In the genomic region with DNA sequence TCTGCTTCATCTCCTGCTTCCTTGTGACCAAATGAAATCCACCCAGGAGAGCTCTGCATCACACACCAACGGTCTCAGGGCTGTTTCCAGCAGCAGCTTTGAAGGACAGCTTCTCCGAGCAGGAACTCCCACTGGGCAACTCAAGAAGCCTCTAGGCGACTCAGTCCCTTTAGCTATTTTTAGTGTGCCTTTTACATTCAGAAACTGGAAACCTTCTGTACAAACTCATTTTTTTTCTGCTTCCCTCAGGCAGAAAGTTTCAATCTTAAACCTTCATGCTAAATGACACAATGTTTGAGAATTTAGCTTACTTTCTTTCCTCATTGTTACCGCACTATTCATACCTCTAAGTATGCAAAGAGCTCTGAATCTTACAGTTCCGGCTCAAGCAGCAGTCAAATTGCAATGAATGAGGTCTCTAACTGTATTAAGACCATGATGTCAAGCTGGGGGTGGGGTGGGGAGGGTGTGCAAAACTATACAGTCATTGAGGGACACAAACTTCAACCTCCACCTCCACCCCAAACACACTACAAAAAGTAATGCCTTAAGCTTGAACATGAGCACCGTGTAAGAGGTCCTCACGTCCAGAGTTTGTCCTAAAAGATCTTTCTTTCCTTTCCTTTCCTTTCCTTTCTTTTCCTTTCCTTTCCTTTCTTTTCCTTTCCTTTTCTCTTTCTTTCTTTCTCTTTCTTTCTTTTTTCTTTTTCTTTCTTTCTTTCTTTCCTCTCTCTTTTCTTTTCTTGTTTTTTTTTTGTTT, we compare ENCODE assay signal across 9 cellular contexts. TPM values are rescaled to one million over a fixed set of nuclear protein-coding genes. Genes with fewer than 3 reads are reported as not detected.
DNase-seq lines count a peak whose midpoint lies in the region; ATAC-seq and TF ChIP-seq lines count a peak whose summit lies in the region.
"Had no signal": no experiment of that assay in that cellular context is flagged by ENCODE, and none has a peak within 500 bp of the region (broad histone marks: within the 10 kb centered on the region; RNA-seq: fewer than 3 reads in every experiment).

No MANE protein-coding gene starts in this region.

- no peaks in the 10 kb centered on the region for H3K9me3 Mint-ChIP-seq in Calu3 (ENCODE audit: low read depth, unreplicated experiment)
- H3K9me3 Mint-ChIP-seq in osteocyte (ENCODE audit: unreplicated experiment) = no peaks in the 10 kb centered on the region
- no peaks in the 10 kb centered on the region for H3K9me3 Mint-ChIP-seq in naive thymus-derived CD4-positive, alpha-beta T cell
- H3K9me3 Mint-ChIP-seq: naive B cell had no signal

- H3K4me3 Mint-ChIP-seq in Calu3 (ENCODE audit: low read depth, unreplicated experiment) (peak overlapping the region; percentile 66), osteocyte (ENCODE audit: unreplicated experiment) (peak overlapping the region; percentile 41)
- H3K4me3 Mint-ChIP-seq in naive thymus-derived CD4-positive, alpha-beta T cell = peak overlapping the region in 1 of 10 donors; percentile 26
- H3K4me3 Mint-ChIP-seq: naive B cell had no signal

- ATAC-seq in GM19351 (IDR thresholded peaks at IDR 0.05; ENCODE audit: unreplicated experiment) = peak; percentile 77
- peak; percentile 74 for ATAC-seq in HG03175 (IDR thresholded peaks at IDR 0.05; ENCODE audit: unreplicated experiment)
- no peak for ATAC-seq in naive thymus-derived CD4-positive, alpha-beta T cell
- ATAC-seq in right lobe of liver = no peak

- WGBS in right lobe of liver (ENCODE audit: insufficient coverage, low coverage, low lambda C conversion rate, missing lambda C conversion rate) = 63% methylated on average over 7 of the region's 7 CpGs

- H3K27me3 Mint-ChIP-seq in Calu3 (ENCODE audit: unreplicated experiment) (no peaks in the 10 kb centered on the region), osteocyte (ENCODE audit: unreplicated experiment) (no peaks in the 10 kb centered on the region)
- no peaks in the 10 kb centered on the region for H3K27me3 Mint-ChIP-seq in naive thymus-derived CD4-positive, alpha-beta T cell

- DNase-seq in Calu3 = peak; percentile 54
- DNase-seq in amniotic stem cell (lab: John Stamatoyannopoulos, UW) = peak; percentile 87
- DNase-seq in osteocyte (ENCODE audit: extremely low spot score, unreplicated experiment) = no peak
- DNase-seq in naive thymus-derived CD4-positive, alpha-beta T cell = no peak
- no peak for DNase-seq in iPS-NIHi11 (ENCODE audit: low spot score)
- DNase-seq in right lobe of liver = no peak
- DNase-seq: naive B cell had no signal

- peaks cover 0 to 12% of the 10 kb centered on the region in 2 donors for H3K4me1 ChIP-seq in naive thymus-derived CD4-positive, alpha-beta T cell (ENCODE audit: control insufficient read depth in 2 of 2, insufficient read depth in 2 of 2, low read length in 2 of 2)
- peaks cover 0 to 27% (median 3%) of the 10 kb centered on the region in 4 donors for H3K4me1 ChIP-seq in right lobe of liver

- peaks cover 68% of the 10 kb centered on the region for H3K4me1 Mint-ChIP-seq in Calu3 (ENCODE audit: low read depth, unreplicated experiment)
- peaks cover 31% of the 10 kb centered on the region for H3K4me1 Mint-ChIP-seq in osteocyte (ENCODE audit: unreplicated experiment)
- peaks cover 5 to 62% (median 17%) of the 10 kb centered on the region in 7 donors for H3K4me1 Mint-ChIP-seq in naive thymus-derived CD4-positive, alpha-beta T cell

- H3K36me3 Mint-ChIP-seq in Calu3 (ENCODE audit: insufficient read depth, unreplicated experiment) = peaks cover 7% of the 10 kb centered on the region
- H3K36me3 Mint-ChIP-seq in osteocyte (ENCODE audit: unreplicated experiment) = no peaks in the 10 kb centered on the region
- H3K36me3 Mint-ChIP-seq in naive thymus-derived CD4-positive, alpha-beta T cell = no peaks in the 10 kb centered on the region
- H3K36me3 Mint-ChIP-seq: naive B cell had no signal

- no peak for TF ChIP-seq POLR2A in right lobe of liver (IDR thresholded peaks at IDR 0.05)

- no peaks in the 10 kb centered on the region for H3K36me3 ChIP-seq in naive thymus-derived CD4-positive, alpha-beta T cell (ENCODE audit: control insufficient read depth in 2 of 3, insufficient read depth in 3 of 3, low read length in 3 of 3)
- H3K36me3 ChIP-seq in right lobe of liver = no peaks in the 10 kb centered on the region

- TF ChIP-seq CTCF in Calu3 (IDR thresholded peaks at IDR 0.05; ENCODE audit: unreplicated experiment) (no peak), osteocyte (IDR thresholded peaks at IDR 0.05) (no peak), right lobe of liver (IDR thresholded peaks at IDR 0.05) (no peak)

- no peak overlapping the region for H3K4me3 ChIP-seq in naive thymus-derived CD4-positive, alpha-beta T cell (ENCODE audit: low read length)
- H3K4me3 ChIP-seq in right lobe of liver = no peak overlapping the region

- POLR2A ChIA-PET in naive thymus-derived CD4-positive, alpha-beta T cell (lab: Charles Lee) = interaction anchor here (0.5 to 1.1 kb wide), 3 partner anchors 13 to 1011 kb away, joined by 3 read pairs; no protein-coding TSS in a partner anchor

- no peaks in the 10 kb centered on the region for H3K27me3 ChIP-seq in naive thymus-derived CD4-positive, alpha-beta T cell (ENCODE audit: control insufficient read depth in 2 of 2, insufficient read depth in 2 of 2, low read length in 2 of 2)
- no peaks in the 10 kb centered on the region for H3K27me3 ChIP-seq in right lobe of liver

- intact Hi-C loops in Calu3 (cut with micrococcal nuclease; ENCODE audit: unreplicated experiment) = loop anchor here (5.0 kb wide), 2 partner anchors 327 to 372 kb away; no protein-coding TSS in a partner anchor
- intact Hi-C loops in naive thymus-derived CD4-positive, alpha-beta T cell (cut with micrococcal nuclease) = loop anchor here (5.0 to 10.0 kb wide), 4 partner anchors 49 to 1289 kb away; no protein-coding TSS in a partner anchor
- intact Hi-C loops in right lobe of liver (cut with DNase I) = loop anchor here (5.0 to 10.0 kb wide), 3 partner anchors 99 to 592 kb away; no protein-coding TSS in a partner anchor

- H3K9me3 ChIP-seq in naive thymus-derived CD4-positive, alpha-beta T cell (ENCODE audit: control insufficient read depth in 2 of 3, low read length in 3 of 3) = no peaks in the 10 kb centered on the region
- H3K9me3 ChIP-seq in right lobe of liver = no peaks in the 10 kb centered on the region

- peak overlapping the region; percentile 99 for H3K27ac Mint-ChIP-seq in Calu3 (ENCODE audit: unreplicated experiment)
- H3K27ac Mint-ChIP-seq in osteocyte (ENCODE audit: unreplicated experiment) = peak overlapping the region; percentile 92
- H3K27ac Mint-ChIP-seq in naive thymus-derived CD4-positive, alpha-beta T cell = peak overlapping the region in 2 of 9 donors; percentile 32 to 90
- H3K27ac Mint-ChIP-seq: naive B cell had no signal

- H3K27ac ChIP-seq in naive thymus-derived CD4-positive, alpha-beta T cell (ENCODE audit: low read depth, low read length) = no peak overlapping the region
- no peak overlapping the region for H3K27ac ChIP-seq in right lobe of liver

- BruUV-seq in Calu3 (replicated peaks; lab: Mats Ljungman, UMichigan) = no TSS peak

- CTCF ChIA-PET in Calu3 (lab: Charles Lee) = interaction anchor here (0.6 to 1.7 kb wide), 14 partner anchors 8 to 1010 kb away, joined by 3 to 14 read pairs (median 3); a partner anchor contains a TSS
- CTCF ChIA-PET in naive thymus-derived CD4-positive, alpha-beta T cell (lab: Charles Lee) = interaction anchor here (0.7 to 1.5 kb wide), 3 partner anchors 8 to 589 kb away, joined by 3 to 7 read pairs (median 4); no protein-coding TSS in a partner anchor

RNA-seq across cellular contexts. Expression of a gene that starts 16.4 kb away (rescaled TPM):
- total RNA-seq in Calu3 (2022) (38.1 and 39.6 TPM in 2 replicates), osteocyte (19.0 and 21.4 TPM in 2 replicates), right lobe of liver (10 to 100 TPM in 2 of 6 experiments, 1 to 10 TPM in 4; 7.2 to 16.7 (median 8.0) TPM)
- 10 to 100 TPM; 45.8 to 49.6 (median 47.5) TPM for total RNA-seq in naive thymus-derived CD4-positive, alpha-beta T cell
- polyA plus RNA-seq in naive thymus-derived CD4-positive, alpha-beta T cell = 10 to 100 TPM; 22.9 to 28.4 TPM

Comparison
In these comparisons a context has a peak if more than half of its experiments do, and no peak if none do; other contexts are left out.
1. DNase-seq: peak in Calu3 (single experiment) and amniotic stem cell (single experiment); none in osteocyte (single experiment), naive thymus-derived CD4-positive, alpha-beta T cell (0 of 9), iPS-NIHi11 (single experiment) and right lobe of liver (0 of 3).
2. ATAC-seq: peak in GM19351 (single experiment) and HG03175 (single experiment); none in naive thymus-derived CD4-positive, alpha-beta T cell (single experiment) and right lobe of liver (0 of 4).